ENCODE assay signal across 7 cellular contexts in genomic region chr13:52337828-52338455, GRCh38.
A peak's percentile ranks its signal among the peaks of the same experiment; 100 is the strongest.
DNase-seq lines count a peak whose midpoint lies in the region; ATAC-seq and TF ChIP-seq lines count a peak whose summit lies in the region.
"Not testable (repeated sequence)": the region's sequence is repeated elsewhere in the genome, so short reads cannot be mapped to it uniquely, and the experiment has no call there.

No MANE protein-coding gene starts in this region.

- not testable (repeated sequence) for H3K27me3 Mint-ChIP-seq in activated CD4-positive, alpha-beta memory T cell treated with anti-CD3 and anti-CD28 coated beads, Interleukin-2, amount 10 ng/mL, durations not matched to agents 7 days and 5 days; activated naive CD8-positive, alpha-beta T cell treated with anti-CD3 and anti-CD28 coated beads, Interleukin-2, amount 10 ng/mL, durations not matched to agents 7 days and 5 days

- H3K36me3 ChIP-seq in left lung = not testable (repeated sequence)

- intact Hi-C loops in left lung (cut with DNase I) = not testable (repeated sequence)

- not testable (repeated sequence) for H3K36me3 Mint-ChIP-seq in activated CD4-positive, alpha-beta memory T cell treated with anti-CD3 and anti-CD28 coated beads, Interleukin-2, amount 10 ng/mL, durations not matched to agents 7 days and 5 days (ENCODE audit: low read depth); activated naive CD8-positive, alpha-beta T cell treated with anti-CD3 and anti-CD28 coated beads, Interleukin-2, amount 10 ng/mL, durations not matched to agents 7 days and 5 days

- POLR2A ChIA-PET in activated CD4-positive, alpha-beta memory T cell treated with anti-CD3 and anti-CD28 coated beads, Interleukin-2, amount 10 ng/mL, durations not matched to agents 7 days and 5 days (lab: Charles Lee) = interaction anchor here (0.6 to 0.8 kb wide), 2 partner anchors 11 to 15 kb away, joined by 3 to 5 read pairs; no protein-coding TSS in a partner anchor
- POLR2A ChIA-PET in activated naive CD8-positive, alpha-beta T cell treated with anti-CD3 and anti-CD28 coated beads, Interleukin-2, amount 10 ng/mL, durations not matched to agents 7 days and 5 days (lab: Charles Lee) = not testable (repeated sequence)

- not testable (repeated sequence) for H3K27me3 ChIP-seq in left lung

- H3K27ac Mint-ChIP-seq in activated CD4-positive, alpha-beta memory T cell treated with anti-CD3 and anti-CD28 coated beads, Interleukin-2, amount 10 ng/mL, durations not matched to agents 7 days and 5 days = peak overlapping the region; percentile 38
- not testable (repeated sequence) for H3K27ac Mint-ChIP-seq in activated naive CD8-positive, alpha-beta T cell treated with anti-CD3 and anti-CD28 coated beads, Interleukin-2, amount 10 ng/mL, durations not matched to agents 7 days and 5 days

- H3K9me3 ChIP-seq in left lung = not testable (repeated sequence)

- not testable (repeated sequence) for H3K27ac ChIP-seq in left lung

- CTCF ChIA-PET in activated CD4-positive, alpha-beta memory T cell treated with anti-CD3 and anti-CD28 coated beads, Interleukin-2, amount 10 ng/mL, durations not matched to agents 7 days and 5 days (lab: Charles Lee) = not testable (repeated sequence)

- H3K4me1 ChIP-seq in left lung = not testable (repeated sequence)

- not testable (repeated sequence) for TF ChIP-seq CTCF in epithelial cell of esophagus (IDR thresholded peaks at IDR 0.05; ENCODE audit: insufficient read depth, low read depth, low read length, missing control alignments); left lung (IDR thresholded peaks at IDR 0.05)

- DNase-seq in HT1080 (ENCODE audit: low read depth) = peak; percentile 42
- peak; percentile 32 for DNase-seq in OCI-M1 (lab: John Stamatoyannopoulos, UW)
- peak; percentile 29 for DNase-seq in activated CD4-positive, alpha-beta memory T cell treated with anti-CD3 and anti-CD28 coated beads, Interleukin-2, amount 10 ng/mL, durations not matched to agents 7 days and 5 days
- DNase-seq in activated naive CD8-positive, alpha-beta T cell treated with anti-CD3 and anti-CD28 coated beads, Interleukin-2, amount 10 ng/mL, durations not matched to agents 7 days and 5 days; left lung; stimulated activated naive CD8-positive, alpha-beta T cell treated with anti-CD3 and anti-CD28 coated beads, Interleukin-15, Interleukin-2, amounts not matched to agents 100 U/mL and 50 U/mL, for 24 hours: not testable (repeated sequence)
- DNase-seq in epithelial cell of esophagus (ENCODE audit: low read depth) = peak; percentile 38

- H3K4me3 Mint-ChIP-seq in activated CD4-positive, alpha-beta memory T cell treated with anti-CD3 and anti-CD28 coated beads, Interleukin-2, amount 10 ng/mL, durations not matched to agents 7 days and 5 days; activated naive CD8-positive, alpha-beta T cell treated with anti-CD3 and anti-CD28 coated beads, Interleukin-2, amount 10 ng/mL, durations not matched to agents 7 days and 5 days: not testable (repeated sequence)

- ATAC-seq in activated naive CD8-positive, alpha-beta T cell treated with anti-CD3 and anti-CD28 coated beads, Interleukin-2, amount 10 ng/mL, durations not matched to agents 7 days and 5 days (ENCODE audit: low read depth) = peak; percentile 47
- ATAC-seq in left lung = peak; percentile 80
- ATAC-seq in stimulated activated naive CD8-positive, alpha-beta T cell treated with anti-CD3 and anti-CD28 coated beads, Interleukin-15, Interleukin-2, amounts not matched to agents 100 U/mL and 50 U/mL, for 24 hours = peak; percentile 59

- H3K4me1 Mint-ChIP-seq in activated CD4-positive, alpha-beta memory T cell treated with anti-CD3 and anti-CD28 coated beads, Interleukin-2, amount 10 ng/mL, durations not matched to agents 7 days and 5 days = peaks cover 12% of the 10 kb centered on the region
- not testable (repeated sequence) for H3K4me1 Mint-ChIP-seq in activated naive CD8-positive, alpha-beta T cell treated with anti-CD3 and anti-CD28 coated beads, Interleukin-2, amount 10 ng/mL, durations not matched to agents 7 days and 5 days

- H3K4me3 ChIP-seq in epithelial cell of esophagus (ENCODE audit: low read length); left lung: not testable (repeated sequence)

- not testable (repeated sequence) for H3K9me3 Mint-ChIP-seq in activated CD4-positive, alpha-beta memory T cell treated with anti-CD3 and anti-CD28 coated beads, Interleukin-2, amount 10 ng/mL, durations not matched to agents 7 days and 5 days; activated naive CD8-positive, alpha-beta T cell treated with anti-CD3 and anti-CD28 coated beads, Interleukin-2, amount 10 ng/mL, durations not matched to agents 7 days and 5 days
